In genomic region chr2:229419158-229419557, GRCh38 we compare ENCODE assay signal across 19 cellular contexts.
DNase-seq lines count a peak whose midpoint lies in the region; ATAC-seq and TF ChIP-seq lines count a peak whose summit lies in the region.
"Had no signal": no experiment of that assay in that cellular context is flagged by ENCODE, and none has a peak within 500 bp of the region (broad histone marks: within the 10 kb centered on the region; RNA-seq: fewer than 3 reads in every experiment).

No MANE protein-coding gene starts in this region.

- no peaks in the 10 kb centered on the region for H3K36me3 ChIP-seq in esophagus muscularis mucosa
- no peaks in the 10 kb centered on the region for H3K36me3 ChIP-seq in stomach
- H3K36me3 ChIP-seq in HAP-1 (replicated peaks) = no peaks in the 10 kb centered on the region

- 44% methylated on average over 1 of the region's 1 CpG for WGBS in esophagus muscularis mucosa
- 30% methylated on average over 1 of the region's 1 CpG for WGBS in right cardiac atrium
- 6 to 23% (median 18%) methylated on average over 1 of the region's 1 CpG for WGBS in stomach, 5 donors

- TF ChIP-seq CTCF in esophagus muscularis mucosa (IDR thresholded peaks at IDR 0.05) (no peak), stomach (IDR thresholded peaks at IDR 0.05) (no peak)

- no peaks in the 10 kb centered on the region for H3K9me3 ChIP-seq in esophagus muscularis mucosa
- no peaks in the 10 kb centered on the region for H3K9me3 ChIP-seq in right cardiac atrium (ENCODE audit: control insufficient read depth, low read length)
- H3K9me3 ChIP-seq in stomach = peaks cover 0 to 8% (median 0%) of the 10 kb centered on the region in 4 donors
- no peaks in the 10 kb centered on the region for H3K9me3 ChIP-seq in HAP-1

- H3K27me3 ChIP-seq in esophagus muscularis mucosa = no peaks in the 10 kb centered on the region
- no peaks in the 10 kb centered on the region for H3K27me3 ChIP-seq in right cardiac atrium (ENCODE audit: control insufficient read depth, insufficient read depth)
- no peaks in the 10 kb centered on the region for H3K27me3 ChIP-seq in stomach
- H3K27me3 ChIP-seq in HAP-1 (ENCODE audit: low read depth) = no peaks in the 10 kb centered on the region

- H3K27ac ChIP-seq in esophagus muscularis mucosa (replicated peaks in 1 of 4) = peak overlapping the region; percentile 35 to 71 (median 52)
- no peak overlapping the region for H3K27ac ChIP-seq in right cardiac atrium (ENCODE audit: low read length)
- H3K27ac ChIP-seq in stomach = peak overlapping the region in 4 of 5 donors; percentile 8 to 75 (median 40)

- TF ChIP-seq EP300 in esophagus muscularis mucosa (IDR thresholded peaks at IDR 0.05) (no peak), stomach (IDR thresholded peaks at IDR 0.05) (no peak)

- no peak overlapping the region for H3K4me3 ChIP-seq in esophagus muscularis mucosa
- no peak overlapping the region for H3K4me3 ChIP-seq in right cardiac atrium (ENCODE audit: low read length)
- H3K4me3 ChIP-seq in stomach = no peak overlapping the region
- no peak overlapping the region for H3K4me3 ChIP-seq in HAP-1
- H3K4me3 ChIP-seq: skin epidermis had no signal

- intact Hi-C loops in esophagus muscularis mucosa (cut with DNase I) (no loop called here), right cardiac atrium (cut with DNase I) (no loop called here), stomach (cut with DNase I; ENCODE audit: low total_unique reads) (no loop called here)

- in situ Hi-C loops in HAP-1 (cut with MboI; ENCODE audit: low sequenced_read_pairs) = no loop called here

- H3K4me1 ChIP-seq in esophagus muscularis mucosa = peaks cover 7 to 31% (median 9%) of the 10 kb centered on the region in 4 donors
- H3K4me1 ChIP-seq in right cardiac atrium (ENCODE audit: control insufficient read depth, insufficient read depth, low read length) = peaks cover 6% of the 10 kb centered on the region
- H3K4me1 ChIP-seq in stomach = peaks cover 0 to 16% (median 14%) of the 10 kb centered on the region in 4 donors
- H3K4me1 ChIP-seq in HAP-1 = no peaks in the 10 kb centered on the region

- TF ChIP-seq POLR2A in esophagus muscularis mucosa (IDR thresholded peaks at IDR 0.05; ENCODE audit: low read depth) (no peak), stomach (IDR thresholded peaks at IDR 0.05) (no peak)

- ATAC-seq in right cardiac atrium = peak; percentile 25 to 40
- ATAC-seq: activated CD8-positive, alpha-beta T cell treated with anti-CD3 and anti-CD28 coated beads, Interleukin-2, amount 10 ng/mL, durations not matched to agents 7 days and 5 days had no signal

- DNase-seq in GM03348 (ENCODE audit: low spot score) (peak; percentile 24), esophagus muscularis mucosa (ENCODE audit: extremely low spot score) (no peak), right cardiac atrium (no peak), stomach (no peak), NCI-H524 (lab: John Stamatoyannopoulos, UW) (no peak), dermis blood vessel endothelial cell (no peak), HAP-1 (ENCODE audit: low spot score in 2 of 2) (no peak)
- DNase-seq in stimulated activated CD4-positive, alpha-beta T cell treated with anti-CD3 and anti-CD28 coated beads, Interleukin-4, amount 100 ng/mL, for 4 hours = no peak
- DNase-seq: activated CD8-positive, alpha-beta T cell treated with anti-CD3 and anti-CD28 coated beads, Interleukin-2, amount 10 ng/mL, durations not matched to agents 7 days and 5 days; caudate nucleus; CD4-positive, alpha-beta T cell; DMS53; effector memory CD4-positive, alpha-beta T cell; foreskin melanocyte; NCI-H1092; NCI-H526; stimulated activated CD4-positive, alpha-beta T cell treated with anti-CD3 and anti-CD28 coated beads, Interleukin-2, amount 100 ng/mL, for 48 hours; T-helper 2 cell had no signal
